In the genomic region with DNA sequence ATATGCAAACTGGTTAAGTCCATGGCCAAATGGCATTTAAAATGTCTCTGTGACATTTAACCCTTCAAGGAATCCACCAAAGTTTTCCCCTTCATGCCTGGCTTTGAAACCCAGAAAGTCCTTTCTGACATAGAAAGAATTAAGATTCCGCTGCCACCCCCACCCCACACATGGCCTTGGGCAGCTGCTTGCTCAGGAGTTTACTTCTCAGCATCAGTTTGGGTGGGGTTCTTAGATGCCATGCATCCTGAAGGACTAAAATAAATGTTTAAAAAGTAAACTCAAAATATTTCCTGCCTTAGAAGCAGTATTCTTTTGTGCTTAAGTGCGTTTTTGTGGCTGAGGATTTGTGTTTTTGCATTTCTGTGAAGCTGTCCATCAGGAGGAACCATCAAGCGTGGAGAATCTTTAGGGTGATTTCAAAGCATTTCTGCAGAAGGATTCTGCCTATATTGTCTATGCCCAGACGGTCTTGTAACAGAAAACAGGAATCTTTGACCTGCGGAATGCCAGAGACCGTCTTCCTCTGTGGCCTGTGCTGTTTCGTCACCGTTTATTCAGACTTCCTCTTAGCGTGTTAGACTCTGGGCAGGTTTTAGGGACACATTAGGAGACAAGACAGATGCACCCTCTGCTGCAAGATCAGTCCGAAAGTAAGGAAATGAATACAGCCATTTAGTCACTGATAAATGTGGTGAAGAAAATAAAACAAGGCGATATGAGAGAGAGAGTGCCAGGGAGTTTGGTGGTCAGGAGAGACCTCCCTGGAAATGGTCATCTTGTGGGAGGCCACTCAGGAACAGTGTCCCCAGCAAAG, we compare ENCODE assay signal across 12 cellular contexts. TPM values are rescaled to one million over a fixed set of nuclear protein-coding genes. Genes with fewer than 3 reads are reported as not detected.
DNase-seq lines count a peak whose midpoint lies in the region; ATAC-seq and TF ChIP-seq lines count a peak whose summit lies in the region.
"Had no signal": no experiment of that assay in that cellular context is flagged by ENCODE, and none has a peak within 500 bp of the region (broad histone marks: within the 10 kb centered on the region; RNA-seq: fewer than 3 reads in every experiment).

No MANE protein-coding gene starts in this region.

- peaks cover 8% of the 10 kb centered on the region for H3K9me3 Mint-ChIP-seq in glutamatergic neuron (ENCODE audit: unreplicated experiment)

- peaks cover 1% of the 10 kb centered on the region for H3K36me3 Mint-ChIP-seq in glutamatergic neuron (ENCODE audit: unreplicated experiment)

- TF ChIP-seq CTCF in glutamatergic neuron (IDR thresholded peaks at IDR 0.05; ENCODE audit: partially characterized antibody, unreplicated experiment) (no peak), brain microvascular endothelial cell (IDR thresholded peaks at IDR 0.05; ENCODE audit: low read depth, low read length, missing control alignments) (no peak)

- peak overlapping the region; percentile 3 for H3K4me3 Mint-ChIP-seq in glutamatergic neuron (ENCODE audit: unreplicated experiment)
- H3K4me3 Mint-ChIP-seq: CD4-positive, alpha-beta memory T cell had no signal

- H3K27ac ChIP-seq in brain microvascular endothelial cell: no peak overlapping the region

- no peaks in the 10 kb centered on the region for H3K36me3 ChIP-seq in brain microvascular endothelial cell (replicated peaks)

- peak overlapping the region; percentile 48 for H3K27ac Mint-ChIP-seq in glutamatergic neuron (ENCODE audit: unreplicated experiment)
- H3K27ac Mint-ChIP-seq: progenitor cell of endocrine pancreas had no signal

- no peak for DNase-seq in glutamatergic neuron
- DNase-seq in putamen (ENCODE audit: low spot score): peak; percentile 39
- DNase-seq in NCI-H1048 (lab: John Stamatoyannopoulos, UW): no peak
- DNase-seq in brain microvascular endothelial cell: no peak
- no peak for DNase-seq in NCI-H1092 treated with DMSO at 0.1 percent for 48 hours (lab: John Stamatoyannopoulos, UW)
- no peak for DNase-seq in COR-L47 (lab: John Stamatoyannopoulos, UW)
- DNase-seq: CD4-positive, alpha-beta memory T cell; NCI-H226; SHP77 had no signal

- peaks cover 18% of the 10 kb centered on the region for H3K4me1 Mint-ChIP-seq in glutamatergic neuron (ENCODE audit: low read depth, unreplicated experiment)

- H3K4me3 ChIP-seq in brain microvascular endothelial cell (ENCODE audit: low read depth, low read length): no peak overlapping the region

- no peaks in the 10 kb centered on the region for H3K27me3 ChIP-seq in brain microvascular endothelial cell (replicated peaks)

- ATAC-seq in GM18868 (IDR thresholded peaks at IDR 0.05; ENCODE audit: unreplicated experiment) (peak; percentile 42), HG03354 (IDR thresholded peaks at IDR 0.05; ENCODE audit: poor library complexity, severe bottlenecking, unreplicated experiment) (peak; percentile 22)

- peaks cover 2% of the 10 kb centered on the region for H3K27me3 Mint-ChIP-seq in glutamatergic neuron (ENCODE audit: unreplicated experiment)
- H3K27me3 Mint-ChIP-seq: CD4-positive, alpha-beta memory T cell; progenitor cell of endocrine pancreas had no signal

- in situ Hi-C loops in brain microvascular endothelial cell (cut with HindIII; ENCODE audit: low pct_ligation_motif_present, low sequenced_read_pairs): no loop called here

RNA-seq across cellular contexts. Expression of gene DUSP22, which starts 6.2 kb away (rescaled TPM):
- 40.4 TPM for total RNA-seq in glutamatergic neuron (ENCODE audit: unreplicated experiment)
